ENCODE assay signal across 15 cellular contexts in genomic region chr2:173970421-173971042, GRCh38.
"Had no signal": no experiment of that assay in that cellular context is flagged by ENCODE, and none has a peak within 500 bp of the region (broad histone marks: within the 10 kb centered on the region; RNA-seq: fewer than 3 reads in every experiment).

No MANE protein-coding gene starts in this region.

- H3K27ac ChIP-seq: foreskin keratinocyte, lower lobe of right lung, sigmoid colon, thyroid gland, uterus had no signal

- DNase-seq: activated CD4-positive, alpha-beta T cell treated with anti-CD3 and anti-CD28 coated beads, Interleukin-2, amount 50 U/mL, for 1 hour; activated naive CD4-positive, alpha-beta T cell; aorta; cerebellar nuclear complex; effector memory CD4-positive, alpha-beta T cell; left colon; lower lobe of right lung; midbrain; sigmoid colon; stimulated activated naive B cell treated with anti-CD40 and anti-IgM and Interleukin-4, amounts not matched to agents 10 μg/mL and 1 μg/mL and 100 μg/mL, for 72 hours; T-helper 17 cell; thyroid gland; uterus had no signal

- H3K27me3 ChIP-seq: foreskin keratinocyte, sigmoid colon, thyroid gland, uterus had no signal

- H3K9me3 Mint-ChIP-seq: dendritic cell treated with granulocyte-macrophage colony-stimulating factor and Interleukin-4, amounts not matched to agents 40 ng/mL and 50 ng/mL, for 4 days; stimulated activated naive B cell treated with anti-CD40 and anti-IgM and Interleukin-4, amounts not matched to agents 10 μg/mL and 1 μg/mL and 100 μg/mL, for 72 hours had no signal

- H3K27me3 Mint-ChIP-seq: stimulated activated naive B cell treated with anti-CD40 and anti-IgM and Interleukin-4, amounts not matched to agents 10 μg/mL and 1 μg/mL and 100 μg/mL, for 72 hours; T-helper 17 cell had no signal

- ATAC-seq: foreskin keratinocyte, left colon, lower lobe of right lung, T-helper 17 cell had no signal

- H3K4me3 ChIP-seq: lower lobe of right lung, sigmoid colon, thyroid gland, uterus had no signal

- H3K4me3 Mint-ChIP-seq: dendritic cell treated with granulocyte-macrophage colony-stimulating factor and Interleukin-4, amounts not matched to agents 40 ng/mL and 50 ng/mL, for 4 days; stimulated activated naive B cell treated with anti-CD40 and anti-IgM and Interleukin-4, amounts not matched to agents 10 μg/mL and 1 μg/mL and 100 μg/mL, for 72 hours; T-helper 17 cell had no signal

- H3K27ac Mint-ChIP-seq: dendritic cell treated with granulocyte-macrophage colony-stimulating factor and Interleukin-4, amounts not matched to agents 40 ng/mL and 50 ng/mL, for 4 days; stimulated activated naive B cell treated with anti-CD40 and anti-IgM and Interleukin-4, amounts not matched to agents 10 μg/mL and 1 μg/mL and 100 μg/mL, for 72 hours; T-helper 17 cell had no signal

- H3K36me3 ChIP-seq: lower lobe of right lung, sigmoid colon, thyroid gland, uterus had no signal

- H3K9me3 ChIP-seq: lower lobe of right lung, sigmoid colon, thyroid gland, uterus had no signal
